8 cellular contexts compared by ENCODE assay signal in genomic region chr11:47186937-47187681, GRCh38. TPM values are rescaled to one million over a fixed set of nuclear protein-coding genes. Genes with fewer than 3 reads are reported as not detected.
DNase-seq lines count a peak whose midpoint lies in the region; ATAC-seq, FAIRE-seq and TF ChIP-seq lines count a peak whose summit lies in the region.

No MANE protein-coding gene starts in this region.

- FAIRE-seq in HTR-8/SVneo (lab: Jason Lieb, UNC) = no peak

- no peaks in the 10 kb centered on the region for H3K9me3 ChIP-seq in lower lobe of right lung

- peaks cover 22% of the 10 kb centered on the region for H3K27me3 ChIP-seq in lower lobe of right lung (ENCODE audit: low read depth)

- ATAC-seq in lower lobe of right lung = peak; percentile 34 to 39
- ATAC-seq in GM21576 (IDR thresholded peaks at IDR 0.05; ENCODE audit: unreplicated experiment) = no peak

- H3K4me3 ChIP-seq in lower lobe of right lung = peak overlapping the region; percentile 76

- H3K4me1 ChIP-seq in lower lobe of right lung = peaks cover 31% of the 10 kb centered on the region

- no peaks in the 10 kb centered on the region for H3K36me3 ChIP-seq in lower lobe of right lung

- intact Hi-C loops in lower lobe of right lung (cut with DNase I) = no loop called here

- no peak for TF ChIP-seq CTCF in lower lobe of right lung (IDR thresholded peaks at IDR 0.05)

- DNase-seq in D341Med (ENCODE audit: low spot score) = peak; percentile 88
- DNase-seq in HTR-8/SVneo (ENCODE audit: insufficient read length, low spot score) = peak; percentile 57
- DNase-seq in activated CD4-positive, alpha-beta T cell treated with anti-CD3 and anti-CD28 coated beads for 48 hours = peak; percentile 74
- DNase-seq in effector CD8-positive, alpha-beta T cell (lab: John Stamatoyannopoulos, UW) = peak; percentile 11
- DNase-seq in lower lobe of right lung = peak; percentile 67
- peak; percentile 30 for DNase-seq in stimulated activated CD8-positive, alpha-beta memory T cell treated with anti-CD3 and anti-CD28 coated beads, Interleukin-12 subunit alpha, Interleukin-12 subunit beta, amount 100 ng/mL, for 4 hours (ENCODE audit: low read depth)
- no peak for DNase-seq in NOMO-1 treated with dmso at 0.1 percent for 144 hours (lab: John Stamatoyannopoulos, UW; ENCODE audit: unreplicated experiment)

- peak overlapping the region; percentile 83 for H3K27ac ChIP-seq in lower lobe of right lung

RNA-seq across cellular contexts. Expression of gene PACSIN3, which starts 0.9 kb away (rescaled TPM):
- total RNA-seq in lower lobe of right lung = 28.6 TPM

RNA-seq across cellular contexts. Expression of gene ARFGAP2, which starts 10.4 kb away (rescaled TPM):
- total RNA-seq in lower lobe of right lung = 90.9 TPM

RNA-seq across cellular contexts. Expression of gene DDB2, which starts 27.7 kb away (rescaled TPM):
- 37.5 TPM for total RNA-seq in lower lobe of right lung
